ENCODE assay signal across 1 cellular context in the genomic region with DNA sequence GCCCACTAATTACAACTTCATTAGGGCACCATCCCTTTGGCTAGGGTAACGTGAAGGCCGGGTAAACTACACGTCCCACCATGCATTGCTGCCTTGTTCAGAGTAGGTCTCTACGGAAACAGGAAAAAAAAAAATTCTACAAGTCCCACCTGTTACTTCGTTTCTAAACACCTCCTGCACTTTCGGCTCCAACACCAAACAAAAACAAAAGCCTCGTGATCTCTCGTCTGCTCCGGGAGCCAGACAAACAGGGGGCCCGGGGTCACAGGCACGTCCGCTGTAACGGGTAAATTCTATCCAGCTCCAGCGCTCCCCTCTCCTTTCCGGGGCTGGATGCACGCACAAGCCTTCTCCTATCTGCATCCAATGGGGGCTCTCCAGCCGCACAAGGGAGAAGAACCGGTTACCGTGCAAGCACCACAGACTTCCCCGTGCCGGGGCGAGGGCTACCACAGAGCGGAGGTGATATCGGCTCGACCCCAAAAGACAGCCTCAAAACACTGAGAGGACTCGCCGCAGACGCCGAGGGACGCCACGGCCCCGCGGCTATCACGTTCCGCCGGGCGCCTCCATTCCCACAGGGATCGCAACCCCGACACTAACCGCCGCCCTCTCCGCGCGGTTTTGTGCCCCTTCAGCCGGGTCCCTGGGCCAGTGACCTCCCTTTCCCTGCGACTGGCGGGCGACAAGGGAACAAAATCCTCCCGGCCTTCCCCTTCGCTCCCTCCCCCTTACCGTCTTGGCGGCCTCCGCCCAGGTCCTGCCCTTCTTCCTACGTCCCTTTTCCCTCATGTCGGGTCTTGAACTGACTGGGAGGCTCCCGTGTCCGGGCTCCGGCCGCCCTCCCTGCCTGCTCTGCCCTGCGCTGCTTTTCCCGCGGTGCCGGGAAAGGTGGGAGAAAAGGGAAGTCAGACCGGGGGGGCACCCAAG.
TF ChIP-seq lines count a peak whose summit lies in the region.

No MANE protein-coding gene starts in this region.

TF ChIP-seq in neural cell, 6 proteins besides CTCF, POLR2A, EP300 and RAD21 (continued from another document):
- TF ChIP-seq EZH2 (IDR thresholded peaks at IDR 0.05; ENCODE audit: borderline replicate concordance, insufficient read depth, low read length, poor library complexity, severe bottlenecking) (no peak), POLR2AphosphoS5 (IDR thresholded peaks at IDR 0.05) (no peak)
